Comparison of ENCODE assay signal across 8 cellular contexts in the genomic region with DNA sequence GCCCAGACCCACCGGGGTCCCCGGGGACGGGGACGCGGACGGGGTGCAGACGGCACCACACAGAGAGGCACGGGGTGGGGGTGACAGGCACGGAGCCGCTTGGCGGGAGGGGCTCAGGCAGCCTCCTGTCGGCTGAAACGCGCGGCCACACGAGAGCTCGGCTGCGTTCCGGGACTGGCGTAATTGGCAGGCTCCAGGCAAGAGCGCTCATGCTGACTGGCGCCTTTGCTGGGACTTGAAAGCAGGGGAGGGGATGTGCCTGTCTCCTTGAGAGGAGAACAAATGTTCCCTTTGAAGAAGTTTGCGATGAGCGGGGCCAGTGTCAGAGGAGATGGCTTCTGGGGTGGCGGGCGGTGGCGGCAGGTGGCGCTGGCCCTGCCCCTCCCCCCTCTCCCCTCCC. TPM values are rescaled to one million over a fixed set of nuclear protein-coding genes. Genes with fewer than 3 reads are reported as not detected.
DNase-seq lines count a peak whose midpoint lies in the region; ATAC-seq and TF ChIP-seq lines count a peak whose summit lies in the region.

No MANE protein-coding gene starts in this region.

- intact Hi-C loops in activated CD4-positive, alpha-beta memory T cell treated with anti-CD3 and anti-CD28 coated beads for 36 hours (cut with micrococcal nuclease): no loop called here

- H3K27ac ChIP-seq in DOHH2 (ENCODE audit: low read depth, low read length): no peak overlapping the region
- H3K27ac ChIP-seq in coronary artery: no peak overlapping the region

- DNase-seq in NCI-H146 treated with DMSO at 0.1 percent for 48 hours (lab: John Stamatoyannopoulos, UW; ENCODE audit: unreplicated experiment) (peak; percentile 14), midbrain (lab: John Stamatoyannopoulos, UW) (peak; percentile 2), coronary artery (ENCODE audit: low spot score) (no peak), superior temporal gyrus (ENCODE audit: extremely low spot score) (no peak), osteocyte (ENCODE audit: extremely low spot score, unreplicated experiment) (no peak)
- peak; percentile 52 for DNase-seq in activated CD4-positive, alpha-beta memory T cell treated with anti-CD3 and anti-CD28 coated beads for 36 hours

- peaks cover 51% of the 10 kb centered on the region for H3K27me3 ChIP-seq in DOHH2 (ENCODE audit: control insufficient read depth, low read length)

- CTCF ChIA-PET in activated CD4-positive, alpha-beta memory T cell treated with anti-CD3 and anti-CD28 coated beads for 36 hours (lab: Charles Lee): interaction anchor here (0.9 to 5.9 kb wide), 4 partner anchors 9 to 75 kb away, joined by 3 to 27 read pairs (median 7); no protein-coding TSS in a partner anchor

- TF ChIP-seq CTCF in DOHH2 (IDR thresholded peaks at IDR 0.05; ENCODE audit: low read depth, low read length, poor library complexity, severe bottlenecking) (no peak), coronary artery (IDR thresholded peaks at IDR 0.05) (no peak), osteocyte (IDR thresholded peaks at IDR 0.05) (no peak)

- H4K20me1 ChIP-seq in DOHH2 (ENCODE audit: control insufficient read depth, insufficient read depth, low read depth, low read length): no peaks in the 10 kb centered on the region

- no peaks in the 10 kb centered on the region for H3K36me3 ChIP-seq in DOHH2 (ENCODE audit: control insufficient read depth, low read length)

- no peaks in the 10 kb centered on the region for H3K9me3 Mint-ChIP-seq in activated CD4-positive, alpha-beta memory T cell treated with anti-CD3 and anti-CD28 coated beads for 36 hours
- H3K9me3 Mint-ChIP-seq in osteocyte (ENCODE audit: unreplicated experiment): no peaks in the 10 kb centered on the region

- no peaks in the 10 kb centered on the region for H3K36me3 Mint-ChIP-seq in activated CD4-positive, alpha-beta memory T cell treated with anti-CD3 and anti-CD28 coated beads for 36 hours
- H3K36me3 Mint-ChIP-seq in osteocyte (ENCODE audit: unreplicated experiment): no peaks in the 10 kb centered on the region

- no peaks in the 10 kb centered on the region for H3F3A ChIP-seq in DOHH2 (ENCODE audit: control insufficient read depth, insufficient read depth)

- H3K4me3 ChIP-seq in DOHH2 (ENCODE audit: low read length): no peak overlapping the region
- H3K4me3 ChIP-seq in coronary artery: no peak overlapping the region

- no peak overlapping the region for H3K27ac Mint-ChIP-seq in activated CD4-positive, alpha-beta memory T cell treated with anti-CD3 and anti-CD28 coated beads for 36 hours
- H3K27ac Mint-ChIP-seq in osteocyte (ENCODE audit: unreplicated experiment): no peak overlapping the region

- no peaks in the 10 kb centered on the region for H3K9me3 ChIP-seq in DOHH2 (ENCODE audit: control insufficient read depth, insufficient read depth, low read length)

- POLR2A ChIA-PET in activated CD4-positive, alpha-beta memory T cell treated with anti-CD3 and anti-CD28 coated beads for 36 hours (lab: Charles Lee): no interaction called here

- no peak overlapping the region for H3K4me3 Mint-ChIP-seq in activated CD4-positive, alpha-beta memory T cell treated with anti-CD3 and anti-CD28 coated beads for 36 hours
- no peak overlapping the region for H3K4me3 Mint-ChIP-seq in osteocyte (ENCODE audit: unreplicated experiment)

- peaks cover 37% of the 10 kb centered on the region for H3K27me3 Mint-ChIP-seq in activated CD4-positive, alpha-beta memory T cell treated with anti-CD3 and anti-CD28 coated beads for 36 hours
- H3K27me3 Mint-ChIP-seq in osteocyte (ENCODE audit: unreplicated experiment): peaks cover 50% of the 10 kb centered on the region

- no peaks in the 10 kb centered on the region for H3K9me2 ChIP-seq in DOHH2 (replicated peaks; ENCODE audit: control insufficient read depth, low read length)

- ATAC-seq in HG02938 (IDR thresholded peaks at IDR 0.05; ENCODE audit: unreplicated experiment): no peak

- no peaks in the 10 kb centered on the region for H3K79me2 ChIP-seq in DOHH2 (ENCODE audit: control insufficient read depth, low read length)

- peaks cover 40% of the 10 kb centered on the region for H3K4me1 Mint-ChIP-seq in activated CD4-positive, alpha-beta memory T cell treated with anti-CD3 and anti-CD28 coated beads for 36 hours (ENCODE audit: low read depth)
- no peaks in the 10 kb centered on the region for H3K4me1 Mint-ChIP-seq in osteocyte (ENCODE audit: unreplicated experiment)

- peaks cover 67% of the 10 kb centered on the region for H3K4me1 ChIP-seq in DOHH2 (ENCODE audit: control insufficient read depth, low read length)

- peak overlapping the region; percentile 24; the same call in 1 of the 2 replicates for H3K4me2 ChIP-seq in DOHH2 (ENCODE audit: low read length)

RNA-seq across cellular contexts. Expression of a gene that starts 25.8 kb away (rescaled TPM):
- total RNA-seq in activated CD4-positive, alpha-beta memory T cell treated with anti-CD3 and anti-CD28 coated beads for 36 hours: not detected
- not detected in 2 replicates for total RNA-seq in osteocyte

RNA-seq across cellular contexts. Expression of a gene that starts 28.5 kb away (rescaled TPM):
- 1 to 10 TPM; 9.5 to 9.7 TPM for total RNA-seq in activated CD4-positive, alpha-beta memory T cell treated with anti-CD3 and anti-CD28 coated beads for 36 hours
- total RNA-seq in osteocyte: not detected in 2 replicates

RNA-seq across cellular contexts. Expression of a gene that starts 43.0 kb away (rescaled TPM):
- 10 to 100 TPM; 33.9 to 34.8 TPM for total RNA-seq in activated CD4-positive, alpha-beta memory T cell treated with anti-CD3 and anti-CD28 coated beads for 36 hours
- total RNA-seq in osteocyte: 33.5 and 35.8 TPM in 2 replicates

RNA-seq across cellular contexts. Expression of a gene that starts 54.7 kb away (rescaled TPM):
- total RNA-seq in activated CD4-positive, alpha-beta memory T cell treated with anti-CD3 and anti-CD28 coated beads for 36 hours: 10 to 100 TPM; 46.6 to 48.4 TPM
- total RNA-seq in osteocyte: 53.6 and 54.7 TPM in 2 replicates

Comparison
In these comparisons a context has a peak if more than half of its experiments do, and no peak if none do; other contexts are left out.
1. DNase-seq: peak in NCI-H146 treated with DMSO at 0.1 percent for 48 hours (single experiment), activated CD4-positive, alpha-beta memory T cell treated with anti-CD3 and anti-CD28 coated beads for 36 hours (single experiment) and midbrain (single experiment); none in coronary artery (single experiment), superior temporal gyrus (single experiment) and osteocyte (single experiment).
2. RNA of a gene that starts 28.5 kb away (total RNA-seq): 9.5 to 9.7 TPM in activated CD4-positive, alpha-beta memory T cell treated with anti-CD3 and anti-CD28 coated beads for 36 hours; not detected in osteocyte; every median in the first group is over 10 times any median in the second.